11 cellular contexts compared by ENCODE assay signal in genomic region chr3:43162573-43163084, GRCh38. TPM values are rescaled to one million over a fixed set of nuclear protein-coding genes. Genes with fewer than 3 reads are reported as not detected.
DNase-seq lines count a peak whose midpoint lies in the region; ATAC-seq and TF ChIP-seq lines count a peak whose summit lies in the region.
"Had no signal": no experiment of that assay in that cellular context is flagged by ENCODE, and none has a peak within 500 bp of the region (broad histone marks: within the 10 kb centered on the region; RNA-seq: fewer than 3 reads in every experiment).

No MANE protein-coding gene starts in this region.

- H3K27ac ChIP-seq in CD4-positive, CD25-positive, alpha-beta regulatory T cell (ENCODE audit: insufficient read depth, low read length, poor library complexity, severe bottlenecking): peak overlapping the region; percentile 70
- H3K27ac ChIP-seq: cardiac muscle cell had no signal

- peaks cover 24% of the 10 kb centered on the region for H3K4me1 ChIP-seq in CD4-positive, CD25-positive, alpha-beta regulatory T cell (ENCODE audit: control insufficient read depth, insufficient read depth, low read length, poor library complexity, severe bottlenecking)
- H3K4me1 ChIP-seq: BE2C had no signal

- peak overlapping the region; percentile 95 to 98 (median 96) for H3K27ac Mint-ChIP-seq in CD4-positive, CD25-positive, alpha-beta regulatory T cell
- H3K27ac Mint-ChIP-seq in brain: peak overlapping the region in 4 of 5 experiments; percentile 15 to 93 (median 58)
- peak overlapping the region; percentile 34 to 91 (median 41) for H3K27ac Mint-ChIP-seq in nephron

- peak; percentile 85 to 90 for ATAC-seq in CD4-positive, CD25-positive, alpha-beta regulatory T cell (ENCODE audit: low read depth in 2 of 2)
- ATAC-seq in GM18909 (IDR thresholded peaks at IDR 0.05; ENCODE audit: poor library complexity, unreplicated experiment): no peak
- no peak for ATAC-seq in GM18870 (IDR thresholded peaks at IDR 0.05; ENCODE audit: unreplicated experiment)
- ATAC-seq in GM18868 (IDR thresholded peaks at IDR 0.05; ENCODE audit: unreplicated experiment): no peak

- peak in 2 of 3 donors; percentile 67 to 88 for DNase-seq in CD4-positive, CD25-positive, alpha-beta regulatory T cell
- peak; percentile 37 to 44 for DNase-seq in activated CD4-positive, alpha-beta T cell treated with anti-CD3 and anti-CD28 coated beads for 4 hours
- no peak for DNase-seq in NCI-H2107 treated with DMSO at 0.1 percent for 48 hours (lab: John Stamatoyannopoulos, UW; ENCODE audit: unreplicated experiment)
- DNase-seq: BE2C, NCI-H1105 had no signal

- no peak for TF ChIP-seq CTCF in brain (conservative IDR thresholded peaks at IDR 0.05)
- TF ChIP-seq CTCF in nephron (IDR thresholded peaks at IDR 0.05; ENCODE audit: unreplicated experiment in 3 of 3): no peak

- H3K4me1 Mint-ChIP-seq in CD4-positive, CD25-positive, alpha-beta regulatory T cell: peaks cover 14 to 27% (median 20%) of the 10 kb centered on the region in 4 donors
- peaks cover 24% of the 10 kb centered on the region for H3K4me1 Mint-ChIP-seq in brain
- peaks cover 12% of the 10 kb centered on the region for H3K4me1 Mint-ChIP-seq in nephron

- H3K4me3 ChIP-seq in CD4-positive, CD25-positive, alpha-beta regulatory T cell (ENCODE audit: low read depth, low read length): peak overlapping the region; percentile 68
- H3K4me3 ChIP-seq: cardiac muscle cell had no signal

- peaks cover 0 to 15% (median 9%) of the 10 kb centered on the region in 7 donors for H3K9me3 Mint-ChIP-seq in CD4-positive, CD25-positive, alpha-beta regulatory T cell
- H3K9me3 Mint-ChIP-seq in brain (peaks cover 22 to 29% (median 28%) of the 10 kb centered on the region in 5 experiments), nephron (peaks cover 14% of the 10 kb centered on the region)

- no peaks in the 10 kb centered on the region for H3K27me3 ChIP-seq in CD4-positive, CD25-positive, alpha-beta regulatory T cell (ENCODE audit: control insufficient read depth, insufficient read depth, low read length)
- H3K27me3 ChIP-seq: BE2C, cardiac muscle cell had no signal

- H3K36me3 Mint-ChIP-seq in CD4-positive, CD25-positive, alpha-beta regulatory T cell: peaks cover 5% of the 10 kb centered on the region
- H3K36me3 Mint-ChIP-seq in brain (peaks cover 10% of the 10 kb centered on the region), nephron (ENCODE audit: low read depth) (peaks cover 5% of the 10 kb centered on the region)

- peaks cover 9 to 16% of the 10 kb centered on the region in 2 experiments for H3K9me3 ChIP-seq in CD4-positive, CD25-positive, alpha-beta regulatory T cell (ENCODE audit: control insufficient read depth in 2 of 2, low read length in 2 of 2)
- H3K9me3 ChIP-seq: BE2C had no signal

- no peaks in the 10 kb centered on the region for H3K36me3 ChIP-seq in CD4-positive, CD25-positive, alpha-beta regulatory T cell (ENCODE audit: control insufficient read depth, insufficient read depth, low read length)
- H3K36me3 ChIP-seq: BE2C, cardiac muscle cell had no signal

- H3K27me3 Mint-ChIP-seq in CD4-positive, CD25-positive, alpha-beta regulatory T cell: no peaks in the 10 kb centered on the region
- H3K27me3 Mint-ChIP-seq in brain: no peaks in the 10 kb centered on the region
- peaks cover 12% of the 10 kb centered on the region for H3K27me3 Mint-ChIP-seq in nephron (ENCODE audit: low read depth)

- H3K4me3 Mint-ChIP-seq in CD4-positive, CD25-positive, alpha-beta regulatory T cell: peak overlapping the region; percentile 72 to 86 (median 79)
- no peak overlapping the region for H3K4me3 Mint-ChIP-seq in brain
- H3K4me3 Mint-ChIP-seq in nephron: no peak overlapping the region

RNA-seq across cellular contexts. Expression of gene POMGNT2, which starts 56.8 kb away (rescaled TPM):
- total RNA-seq in CD4-positive, CD25-positive, alpha-beta regulatory T cell: 2.0 TPM
- polyA plus RNA-seq in CD4-positive, CD25-positive, alpha-beta regulatory T cell: 1 to 10 TPM; 1.7 to 6.3 (median 4.1) TPM
- polyA plus RNA-seq in brain (ENCODE audit: insufficient read depth, low read depth, low replicate concordance): 38.5 TPM

Comparison
In these comparisons a context has a peak if more than half of its experiments do, and no peak if none do; other contexts are left out.
1. ATAC-seq: peak in CD4-positive, CD25-positive, alpha-beta regulatory T cell (2 of 2); none in GM18909 (single experiment), GM18870 (single experiment) and GM18868 (single experiment).
2. H3K27ac Mint-ChIP-seq: peak in every context shown above with its lines; median percentile 96 in CD4-positive, CD25-positive, alpha-beta regulatory T cell; 58 in brain; 41 in nephron.
3. H3K4me3 Mint-ChIP-seq: peak in CD4-positive, CD25-positive, alpha-beta regulatory T cell (4 of 4); none in brain (0 of 5) and nephron (0 of 3).